8 cellular contexts compared by ENCODE assay signal in the genomic region with DNA sequence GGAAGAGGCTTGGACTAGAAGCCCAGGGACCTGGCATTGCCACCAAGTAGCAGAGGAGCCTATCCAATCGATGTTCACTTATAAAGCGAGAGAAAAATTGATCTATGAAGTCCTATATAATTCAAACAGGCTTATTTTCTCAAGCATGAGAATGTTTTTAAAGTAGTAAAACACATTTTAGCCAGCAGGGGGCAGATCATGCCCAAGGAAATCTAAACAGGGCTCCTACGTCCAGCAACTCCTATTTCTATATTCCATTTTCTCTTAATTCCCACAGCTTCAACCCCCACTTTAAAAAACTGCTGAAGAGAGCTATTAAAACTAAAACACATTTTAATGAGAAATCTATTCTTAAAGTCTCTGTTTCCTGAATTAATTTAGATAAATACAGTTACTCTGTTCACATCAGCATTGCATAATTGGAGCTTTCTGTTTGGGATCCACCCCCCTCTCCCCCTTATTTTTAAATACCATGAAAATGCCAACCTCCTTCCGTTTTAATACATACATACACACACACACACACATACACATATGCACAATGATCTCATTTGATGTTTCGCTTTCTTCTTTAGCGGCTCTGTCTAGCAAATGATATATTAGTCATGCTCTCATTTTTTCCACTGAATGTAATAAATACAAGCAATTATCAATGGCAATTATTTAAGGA.
DNase-seq lines count a peak whose midpoint lies in the region; ATAC-seq, FAIRE-seq and TF ChIP-seq lines count a peak whose summit lies in the region.

No MANE protein-coding gene starts in this region.

- H3K4me1 ChIP-seq in GM12878 (ENCODE audit: control insufficient read depth, insufficient read depth, low read length) (no peaks in the 10 kb centered on the region; the same call in 1 of the 2 replicates), keratinocyte (ENCODE audit: control insufficient read depth, extremely low read depth, insufficient read depth, low read length) (peaks cover 3% of the 10 kb centered on the region)

- RAD21 ChIA-PET in GM12878 (lab: Charles Lee; ENCODE audit: unreplicated experiment), result interaction anchor here (1.8 kb wide), 1 partner anchor 342 kb away, joined by 9 read pairs; no protein-coding TSS in a partner anchor

- peak; percentile 18 to 21 for DNase-seq in stimulated activated CD4-positive, alpha-beta T cell treated with anti-CD3 and anti-CD28 coated beads, Interleukin-2, amount 100 ng/mL, for 48 hours
- DNase-seq in stimulated activated CD4-positive, alpha-beta T cell treated with anti-CD3 and anti-CD28 coated beads, Interleukin-1b, Interleukin-23, amount 100 ng/mL, for 48 hours, result no peak
- peak; percentile 20 for DNase-seq in HK-2 (ENCODE audit: unreplicated experiment)
- DNase-seq in NCI-H526 treated with DMSO at 0.1 percent for 48 hours (lab: John Stamatoyannopoulos, UW), result peak; percentile 62
- DNase-seq in GM12878 (ENCODE audit: low read depth, low spot score), result peak; percentile 24
- DNase-seq in keratinocyte (ENCODE audit: low read depth, low spot score), result no peak
- DNase-seq in stromal cell of bone marrow (ENCODE audit: low read depth), result peak; percentile 40

- in situ Hi-C loops in GM12878 (cut with MboI), result loop anchor here (5.0 to 25.0 kb wide), 3 partner anchors 334 to 1521 kb away; no protein-coding TSS in a partner anchor

- no peak for TF ChIP-seq POLR2A in GM12878 (IDR thresholded peaks at IDR 0.05; ENCODE audit: low read depth, low read length)

- TF ChIP-seq EP300 in GM12878 (IDR thresholded peaks at IDR 0.05; ENCODE audit: borderline replicate concordance in 1 of 2, control insufficient read depth in 1 of 2, low read depth in 2 of 2, low read length in 2 of 2), result no peak

- H3K4me3 ChIP-seq in GM12878 (no peak overlapping the region), keratinocyte (ENCODE audit: control insufficient read depth in 2 of 3, extremely low read depth in 1 of 3, insufficient read depth in 2 of 3, low read depth in 1 of 3, low read length in 3 of 3) (no peak overlapping the region)

- dilution Hi-C loops in keratinocyte (cut with MboI; ENCODE audit: extremely low pct_ligation_motif_present, low sequenced_read_pairs), result loop anchor here (10.0 kb wide), 1 partner anchor 404 kb away; no protein-coding TSS in a partner anchor

- H3K27me3 ChIP-seq in GM12878 (replicated peaks in 1 of 2; ENCODE audit: control insufficient read depth in 2 of 2, insufficient read depth in 2 of 2, low read length in 1 of 2) (no peaks in the 10 kb centered on the region), keratinocyte (ENCODE audit: control insufficient read depth, extremely low read depth, insufficient read depth, low read length) (no peaks in the 10 kb centered on the region)

- TF ChIP-seq CTCF in GM12878 (IDR thresholded peaks at IDR 0.05 in 2 of 3, conservative IDR thresholded peaks at IDR 0.05 in 1 of 3; ENCODE audit: control insufficient read depth in 2 of 3, extremely low read depth in 1 of 3, insufficient read depth in 1 of 3, low read depth in 3 of 3, low read length in 3 of 3) (peak; percentile 42 to 66 (median 52); a peak in 5 of 6 replicates), keratinocyte (optimal IDR thresholded peaks at IDR 0.05 in 1 of 3, IDR thresholded peaks at IDR 0.05 in 1 of 3, conservative IDR thresholded peaks at IDR 0.05 in 1 of 3; ENCODE audit: extremely low read depth in 1 of 3, insufficient read depth in 2 of 3, low read length in 3 of 3) (peak; percentile 39 to 49 (median 44))

- H3K9ac ChIP-seq in GM12878 (ENCODE audit: control insufficient read depth, insufficient read depth, low read length) (no peak overlapping the region), keratinocyte (ENCODE audit: control insufficient read depth, extremely low read depth, insufficient read depth, low read length) (no peak overlapping the region)

- peak; percentile 76 for ATAC-seq in GM12878
- no peak for ATAC-seq in GM19455 (IDR thresholded peaks at IDR 0.05; ENCODE audit: unreplicated experiment)

- H3K36me3 ChIP-seq in GM12878 (ENCODE audit: control insufficient read depth in 2 of 2, insufficient read depth in 2 of 2, low read length in 1 of 2) (no peaks in the 10 kb centered on the region), keratinocyte (ENCODE audit: control insufficient read depth in 2 of 2, extremely low read depth in 1 of 2, insufficient read depth in 2 of 2, low read length in 2 of 2) (peaks cover 6 to 15% of the 10 kb centered on the region in 2 experiments)

- no peaks in the 10 kb centered on the region for H3K79me2 ChIP-seq in GM12878 (ENCODE audit: control insufficient read depth, insufficient read depth, low read length)
- peaks cover 77% of the 10 kb centered on the region for H3K79me2 ChIP-seq in keratinocyte (ENCODE audit: control insufficient read depth, insufficient read depth, low read length)

- H3K9me1 ChIP-seq in keratinocyte (ENCODE audit: control insufficient read depth, extremely low read depth, insufficient read depth, low read length), result no peaks in the 10 kb centered on the region

- intact Hi-C loops in GM12878 (cut with micrococcal nuclease; ENCODE audit: unreplicated experiment), result loop anchor here (1.0 to 5.0 kb wide), 3 partner anchors 141 to 398 kb away; no protein-coding TSS in a partner anchor

- CTCF ChIA-PET in GM12878 (lab: Yijun Ruan, JAX), result interaction anchor here (0.6 to 4.6 kb wide), 14 partner anchors 10 to 1526 kb away, joined by 3 to 53 read pairs (median 4); no protein-coding TSS in a partner anchor

- FAIRE-seq in GM12878 (lab: Jason Lieb, UNC), result peak; percentile 85
- FAIRE-seq in keratinocyte (lab: Jason Lieb, UNC), result no peak

- 22% methylated on average over 6 of the region's 6 CpGs for WGBS in GM12878 (ENCODE audit: insufficient coverage, insufficient replicate concordance, low lambda C conversion rate, missing lambda C conversion rate)

- BruUV-seq in GM12878 (replicated peaks; lab: Mats Ljungman, UMichigan), result no TSS peak

- H3K9me3 ChIP-seq in GM12878 (replicated peaks; ENCODE audit: control insufficient read depth, insufficient read depth, low read length), result no peaks in the 10 kb centered on the region
- no peaks in the 10 kb centered on the region for H3K9me3 ChIP-seq in keratinocyte (ENCODE audit: control insufficient read depth, low read depth, low read length)

- H3K4me2 ChIP-seq in GM12878 (ENCODE audit: control insufficient read depth, insufficient read depth), result no peak overlapping the region
- no peak overlapping the region for H3K4me2 ChIP-seq in keratinocyte (ENCODE audit: control insufficient read depth, extremely low read depth, insufficient read depth, low read depth, low read length)

- H2AFZ ChIP-seq in GM12878 (ENCODE audit: control insufficient read depth, low read depth, low read length) (no peak overlapping the region), keratinocyte (ENCODE audit: control insufficient read depth, low read length) (no peak overlapping the region)

- H4K20me1 ChIP-seq in GM12878 (ENCODE audit: control insufficient read depth, insufficient read depth) (no peaks in the 10 kb centered on the region), keratinocyte (ENCODE audit: control insufficient read depth, extremely low read depth, insufficient read depth, low read length) (peaks cover 3% of the 10 kb centered on the region)

- H3K27ac ChIP-seq in GM12878 (ENCODE audit: control insufficient read depth, insufficient read depth) (no peak overlapping the region), keratinocyte (ENCODE audit: control insufficient read depth, insufficient read depth, low read length) (peak overlapping the region; percentile 10)

- SMC1A ChIA-PET in GM12878 (lab: Charles Lee; ENCODE audit: uncharacterized antibody, unreplicated experiment), result interaction anchor here (1.1 to 2.7 kb wide), 4 partner anchors 342 to 424 kb away, joined by 4 to 14 read pairs (median 8); no protein-coding TSS in a partner anchor

- peak; percentile 73 for TF ChIP-seq RAD21 in GM12878 (IDR thresholded peaks at IDR 0.05; ENCODE audit: insufficient read depth, low read depth, low read length)

- POLR2A ChIA-PET in GM12878 (lab: Charles Lee), result no interaction called here

TF ChIP-seq in GM12878, 131 proteins besides CTCF, POLR2A, EP300 and RAD21:
- peak; percentile 64 for TF ChIP-seq SMC3 (IDR thresholded peaks at IDR 0.05; ENCODE audit: borderline replicate concordance, low read length)
- TF ChIP-seq MXI1 (IDR thresholded peaks at IDR 0.05; ENCODE audit: low read depth, low read length), result 0 out of 2 replicates have a peak, but pooled peaks have one; percentile 17
- no peak for TF ChIP-seq STAT1 (conservative IDR thresholded peaks at IDR 0.05)
- peak; percentile 25; the same call in 1 of the 2 replicates for TF ChIP-seq JUNB (IDR thresholded peaks at IDR 0.05)

Comparison
In these comparisons a context has a peak if more than half of its experiments do, and no peak if none do; other contexts are left out.
1. DNase-seq: peak in stimulated activated CD4-positive, alpha-beta T cell treated with anti-CD3 and anti-CD28 coated beads, Interleukin-2, amount 100 ng/mL, for 48 hours (2 of 2), HK-2 (single experiment), NCI-H526 treated with DMSO at 0.1 percent for 48 hours (single experiment), GM12878 (single experiment) and stromal cell of bone marrow (single experiment); none in stimulated activated CD4-positive, alpha-beta T cell treated with anti-CD3 and anti-CD28 coated beads, Interleukin-1b, Interleukin-23, amount 100 ng/mL, for 48 hours (single experiment) and keratinocyte (single experiment).